ENCODE assay signal across 7 cellular contexts in genomic region chr2:42568431-42569115, GRCh38. TPM values are rescaled to one million over a fixed set of nuclear protein-coding genes. Genes with fewer than 3 reads are reported as not detected.
A peak's percentile ranks its signal among the peaks of the same experiment; 100 is the strongest.
DNase-seq lines count a peak whose midpoint lies in the region; ATAC-seq and TF ChIP-seq lines count a peak whose summit lies in the region.

Gene MTA3, plus strand, starts transcription at chr2:42568632. Its CDS starts 114 bp downstream, at chr2:42568746.

- peak within 1 kb of the TSS; percentile 95 for H3K4me3 Mint-ChIP-seq in T-helper 17 cell

- peak within 1 kb of the TSS; percentile 94 for H3K27ac Mint-ChIP-seq in T-helper 17 cell

- H3K36me3 Mint-ChIP-seq in T-helper 17 cell (ENCODE audit: low read depth), result peaks cover 4% of the 10 kb centered on the region

- peaks cover 18% of the 10 kb centered on the region for H3K4me1 Mint-ChIP-seq in T-helper 17 cell

- intact Hi-C loops in ascending aorta (cut with DNase I), result loop anchor here (10.0 kb wide), 1 partner anchor 226 kb away; the partner anchor contains the start of gene HAAO
- intact Hi-C loops in sciatic nerve (cut with DNase I), result no loop called here

- H3K4me1 ChIP-seq in ascending aorta, result peaks cover 0 to 5% of the 10 kb centered on the region in 2 donors

- H3K36me3 ChIP-seq in ascending aorta, result peaks cover 0 to 2% of the 10 kb centered on the region in 2 donors

- no peaks in the 10 kb centered on the region for H3K27me3 ChIP-seq in ascending aorta

- DNase-seq in T-helper 17 cell, result peak; percentile 41 to 54 (median 42)
- peak in 1 of 2 donors; percentile 76 for DNase-seq in ascending aorta (ENCODE audit: low spot score in 2 of 2)
- peak in 49 of 51 donors; percentile 3 to 76 (median 42) for DNase-seq in hypothalamus (lab: John Stamatoyannopoulos, UW)
- peak; percentile 83 for DNase-seq in sciatic nerve (ENCODE audit: low spot score)
- DNase-seq in SW 1271 (lab: John Stamatoyannopoulos, UW), result no peak

- H3K9me3 ChIP-seq in T-helper 17 cell (ENCODE audit: control insufficient read depth, low read length, poor library complexity, severe bottlenecking) (no peaks in the 10 kb centered on the region), ascending aorta (no peaks in the 10 kb centered on the region)

- no peak for TF ChIP-seq CTCF in ascending aorta (IDR thresholded peaks at IDR 0.05)

- H3K4me3 ChIP-seq in ascending aorta, result peak within 1 kb of the TSS; percentile 79 to 99

- H3K27me3 Mint-ChIP-seq in T-helper 17 cell, result no peaks in the 10 kb centered on the region

- ATAC-seq in GM18909 (IDR thresholded peaks at IDR 0.05; ENCODE audit: poor library complexity, unreplicated experiment) (peak; percentile 35), HG03442 (IDR thresholded peaks at IDR 0.05; ENCODE audit: unreplicated experiment) (peak; percentile 26), T-helper 17 cell (peak; percentile 91), sciatic nerve (peak; percentile 71)

- peak within 1 kb of the TSS; percentile 81 to 94 for H3K27ac ChIP-seq in ascending aorta

RNA-seq across cellular contexts. Expression of gene MTA3, which starts in this region (rescaled TPM):
- total RNA-seq in T-helper 17 cell (10 to 100 TPM; 19.0 to 25.2 TPM), ascending aorta (59.2 TPM), sciatic nerve (59.6 TPM)

Comparison
In these comparisons a context has a peak if more than half of its experiments do, and no peak if none do; other contexts are left out.
1. ATAC-seq: peak in every context shown above with its lines; median percentile 91 in T-helper 17 cell; 71 in sciatic nerve; 35 in GM18909; 26 in HG03442.
2. DNase-seq: peak in T-helper 17 cell (3 of 3), hypothalamus (49 of 51) and sciatic nerve (single experiment); none in SW 1271 (0 of 2).